Comparison of ENCODE assay signal across 8 cellular contexts in the genomic region with DNA sequence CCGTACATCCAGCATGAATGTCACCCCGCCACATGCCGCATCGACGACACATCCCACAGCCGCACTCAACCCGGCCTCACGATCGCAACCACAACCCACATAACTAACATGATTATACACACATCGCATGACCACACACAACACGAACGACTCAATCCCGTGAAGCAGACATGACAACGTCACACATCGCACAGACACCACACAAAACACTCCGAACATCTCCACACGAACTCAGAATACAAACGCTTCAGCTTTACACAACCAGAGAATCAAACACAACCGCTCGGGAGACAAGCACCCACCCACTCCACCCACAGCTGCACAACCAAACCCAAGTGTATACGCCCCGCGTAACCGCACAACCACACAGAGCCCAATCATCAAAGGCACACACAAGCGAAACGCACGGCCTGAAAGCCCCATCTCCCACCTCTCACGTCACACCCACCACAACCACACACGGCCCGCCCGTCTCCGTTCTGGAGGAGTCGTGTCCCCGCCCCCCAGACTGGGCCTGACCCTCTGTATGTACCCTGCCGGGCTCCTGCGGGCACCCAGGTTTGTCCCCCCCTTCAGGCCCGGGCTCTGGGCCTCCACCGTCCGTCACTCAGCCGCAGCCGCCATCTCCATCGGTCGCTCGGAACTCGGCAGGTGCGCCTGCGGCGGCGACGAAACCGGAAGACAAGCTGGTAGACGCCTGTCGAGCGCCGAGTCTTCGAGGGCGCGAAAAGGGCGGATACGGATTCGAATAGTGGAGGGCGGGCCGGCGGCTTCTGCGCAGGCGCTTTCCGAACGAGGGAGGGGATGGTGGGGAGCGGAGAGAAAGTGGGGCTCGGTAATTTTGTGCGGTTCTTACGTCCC. TPM values are rescaled to one million over a fixed set of nuclear protein-coding genes. Genes with fewer than 3 reads are reported as not detected.
A peak's percentile ranks its signal among the peaks of the same experiment; 100 is the strongest.
DNase-seq lines count a peak whose midpoint lies in the region; ATAC-seq, FAIRE-seq and TF ChIP-seq lines count a peak whose summit lies in the region.

A gene (minus strand): TSS at position 646 of the 861 bp plus-strand sequence. CDS start 3,028 bp downstream, outside the sequence.

- no peaks in the 10 kb centered on the region for H3K9me3 ChIP-seq in heart right ventricle

- intact Hi-C loops in heart right ventricle (cut with DNase I) (loop anchor here in 2 of 10 donors (2.0 to 5.0 kb wide), 3 partner anchors 34 to 446 kb away; a partner anchor contains a TSS), posterior cingulate gyrus (cut with DNase I) (loop anchor here (1.0 to 5.0 kb wide), 4 partner anchors 33 to 446 kb away; a partner anchor contains a TSS)

- no peak for TF ChIP-seq CTCF in heart right ventricle (IDR thresholded peaks at IDR 0.05)
- no peak for TF ChIP-seq CTCF in type B pancreatic cell (conservative IDR thresholded peaks at IDR 0.05)

- H3K36me3 ChIP-seq in heart right ventricle: peaks cover 0 to 29% (median 23%) of the 10 kb centered on the region in 9 donors

- 1% methylated on average over 72 of the region's 72 CpGs for WGBS in heart right ventricle, 2 donors

- peak within 1 kb of the TSS; percentile 18 to 93 (median 86) for H3K27ac ChIP-seq in heart right ventricle

- FAIRE-seq in GM12892 (lab: Jason Lieb, UNC): peak; percentile 93

- DNase-seq in GM12892 (ENCODE audit: insufficient read length) (peak; percentile 76), NCI-H1417 treated with DMSO at 0.1 percent for 48 hours (lab: John Stamatoyannopoulos, UW) (peak; percentile 35), T-helper 1 cell (peak; percentile 91 to 97 (median 94)), amniotic stem cell (lab: John Stamatoyannopoulos, UW) (peak; percentile 94), heart right ventricle (peak; percentile 95 to 96), posterior cingulate gyrus (peak; percentile 95 to 100 (median 96)), type B pancreatic cell (ENCODE audit: extremely low spot score, unreplicated experiment) (peak; percentile 95)

- H3K4me3 ChIP-seq in heart right ventricle: peak within 1 kb of the TSS; percentile 68 to 97 (median 86)

- peak within 1 kb of the TSS; percentile 98 for H3K4me3 Mint-ChIP-seq in type B pancreatic cell

- no peaks in the 10 kb centered on the region for H3K27me3 Mint-ChIP-seq in type B pancreatic cell

- H3K36me3 Mint-ChIP-seq in type B pancreatic cell: peaks cover 4% of the 10 kb centered on the region

- H3K4me1 Mint-ChIP-seq in type B pancreatic cell (ENCODE audit: unreplicated experiment): peaks cover 14% of the 10 kb centered on the region

- TF ChIP-seq POLR2A in GM12892 (IDR thresholded peaks at IDR 0.05; ENCODE audit: low read depth, low read length): peak; percentile 82

- ATAC-seq in HG02798 (IDR thresholded peaks at IDR 0.05; ENCODE audit: poor library complexity, unreplicated experiment) (peak; percentile 93), heart right ventricle (peak; percentile 77 to 91 (median 84))

- no peaks in the 10 kb centered on the region for H3K9me3 Mint-ChIP-seq in type B pancreatic cell

- no peaks in the 10 kb centered on the region for H3K27me3 ChIP-seq in heart right ventricle

- H3K4me1 ChIP-seq in heart right ventricle: peaks cover 3 to 51% (median 37%) of the 10 kb centered on the region in 9 donors

- H3K27ac Mint-ChIP-seq in type B pancreatic cell: peak within 1 kb of the TSS; percentile 91

RNA-seq across cellular contexts. Expression of the gene that starts here (rescaled TPM):
- polyA plus RNA-seq in GM12892 (2012; ENCODE audit: missing spikeins): 7.8 TPM
- 10 to 100 TPM; 17.4 to 23.8 (median 21.2) TPM for total RNA-seq in heart right ventricle
- 1 to 10 TPM; 5.5 to 6.5 TPM for polyA plus RNA-seq in heart right ventricle
- 20.5 and 29.1 TPM in 2 replicates for total RNA-seq in type B pancreatic cell (ENCODE audit: low replicate concordance)

Comparison
In these comparisons a context has a peak if more than half of its experiments do, and no peak if none do; other contexts are left out.
1. Peak in every context shown above with its lines: DNase-seq, ATAC-seq, H3K4me3 ChIP-seq and H3K27ac ChIP-seq.
2. DNase-seq: peak in every context shown above with its lines; median percentile 96 in posterior cingulate gyrus; 96 in heart right ventricle; 95 in type B pancreatic cell; 94 in T-helper 1 cell; 94 in amniotic stem cell; 76 in GM12892; 35 in NCI-H1417 treated with DMSO at 0.1 percent for 48 hours.